ENCODE assay signal across 14 cellular contexts in the genomic region with DNA sequence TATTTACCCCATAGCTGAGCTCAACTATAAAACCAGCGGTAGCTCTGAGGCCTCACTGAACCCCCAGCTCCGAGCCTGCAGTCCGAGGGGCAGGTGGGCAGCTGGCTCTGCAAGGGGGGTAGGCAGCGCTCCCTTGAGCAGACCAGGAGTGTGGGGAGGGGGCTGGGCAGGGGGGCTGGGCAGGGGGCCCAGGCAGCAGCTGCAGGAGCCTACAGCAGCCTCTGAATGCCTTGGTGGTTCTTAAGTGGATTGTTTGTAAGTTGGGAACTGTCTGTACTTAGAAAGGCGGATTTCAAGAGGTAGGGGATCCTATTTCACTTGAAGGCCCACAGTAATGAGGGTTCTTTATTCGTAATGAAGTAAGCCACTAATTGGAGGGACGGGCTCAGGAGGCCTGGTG.
DNase-seq lines count a peak whose midpoint lies in the region; FAIRE-seq and TF ChIP-seq lines count a peak whose summit lies in the region.
"Had no signal": no experiment of that assay in that cellular context is flagged by ENCODE, and none has a peak within 500 bp of the region (broad histone marks: within the 10 kb centered on the region; RNA-seq: fewer than 3 reads in every experiment).

No MANE protein-coding gene starts in this region.

- H3K4me2 ChIP-seq in OCI-LY1 (ENCODE audit: low read length) (peak overlapping the region; percentile 12; the same call in 1 of the 2 replicates), mesendoderm (ENCODE audit: low read length) (no peak overlapping the region)

- no peak overlapping the region for H2AK5ac ChIP-seq in mesendoderm (ENCODE audit: low read length)

- H4K5ac ChIP-seq in mesendoderm (ENCODE audit: low read length) = no peak overlapping the region

- H3K4me1 ChIP-seq in HUES64 (ENCODE audit: insufficient read depth, low read length) = peaks cover 24% of the 10 kb centered on the region
- H3K4me1 ChIP-seq in OCI-LY1 (ENCODE audit: insufficient read depth, low read length, severe bottlenecking) = peaks cover 29% of the 10 kb centered on the region
- no peaks in the 10 kb centered on the region for H3K4me1 ChIP-seq in mesendoderm (ENCODE audit: control insufficient read depth, low read depth, low read length)
- H3K4me1 ChIP-seq in esophagus squamous epithelium = no peaks in the 10 kb centered on the region
- H3K4me1 ChIP-seq: SJSA1 had no signal

- no peak overlapping the region for H2BK120ac ChIP-seq in mesendoderm (ENCODE audit: low read depth, low read length)

- no peaks in the 10 kb centered on the region for H3K79me1 ChIP-seq in mesendoderm (ENCODE audit: low read length)

- H4K8ac ChIP-seq in mesendoderm (ENCODE audit: low read depth, low read length) = no peak overlapping the region

- TF ChIP-seq POLR2A in esophagus squamous epithelium (IDR thresholded peaks at IDR 0.05) = no peak

- H3K4me3 ChIP-seq in HUES64 (ENCODE audit: low read length) (no peak overlapping the region), OCI-LY1 (ENCODE audit: low read depth, low read length, poor library complexity, severe bottlenecking) (no peak overlapping the region), mesendoderm (ENCODE audit: low read length) (no peak overlapping the region), esophagus squamous epithelium (no peak overlapping the region)
- H3K4me3 ChIP-seq: heart right ventricle, K562, ovary, SJSA1, tibial nerve had no signal

- no peak overlapping the region for H3K4ac ChIP-seq in mesendoderm (ENCODE audit: low read depth, low read length)

- no peaks in the 10 kb centered on the region for H4K20me1 ChIP-seq in OCI-LY1 (ENCODE audit: insufficient read depth, low read length)

- no peaks in the 10 kb centered on the region for H3K27me3 ChIP-seq in HUES64 (ENCODE audit: insufficient read depth, low read length)
- no peaks in the 10 kb centered on the region for H3K27me3 ChIP-seq in OCI-LY1 (ENCODE audit: insufficient read depth, low read length)
- no peaks in the 10 kb centered on the region for H3K27me3 ChIP-seq in mesendoderm (ENCODE audit: insufficient read depth, low read length, poor library complexity)
- H3K27me3 ChIP-seq in esophagus squamous epithelium = no peaks in the 10 kb centered on the region
- H3K27me3 ChIP-seq: heart right ventricle, ovary, SJSA1, tibial nerve had no signal

- DNase-seq in NCI-H187 treated with DMSO at 0.1 percent for 48 hours (lab: John Stamatoyannopoulos, UW) (peak; percentile 72), mesendoderm (peak; percentile 45), esophagus squamous epithelium (lab: John Stamatoyannopoulos, UW) (no peak), urothelium cell line (ENCODE audit: low spot score) (no peak), GM10248 (ENCODE audit: extremely low spot score) (no peak)
- no peak for DNase-seq in stimulated activated CD8-positive, alpha-beta memory T cell treated with anti-CD3 and anti-CD28 coated beads, Interleukin-4, amount 100 ng/mL, for 48 hours
- DNase-seq: activated B cell treated with CpG ODN at 0.5 μM for 24 hours had no signal

- H3K9me3 ChIP-seq in HUES64 (ENCODE audit: insufficient read depth, low read depth, low read length) = no peaks in the 10 kb centered on the region
- no peaks in the 10 kb centered on the region for H3K9me3 ChIP-seq in OCI-LY1 (ENCODE audit: low read length)
- H3K9me3 ChIP-seq in esophagus squamous epithelium = no peaks in the 10 kb centered on the region
- H3K9me3 ChIP-seq: heart right ventricle, ovary, SJSA1, tibial nerve had no signal

- H3K27ac ChIP-seq in HUES64 (ENCODE audit: low read depth, low read length) (peak overlapping the region; percentile 2; the same call in 1 of the 2 replicates), OCI-LY1 (ENCODE audit: low read depth, low read length, poor library complexity, severe bottlenecking) (peak overlapping the region; percentile 15), mesendoderm (ENCODE audit: low read depth, low read length) (no peak overlapping the region), esophagus squamous epithelium (no peak overlapping the region)
- H3K27ac ChIP-seq: heart right ventricle, SJSA1, tibial nerve had no signal

- no peak overlapping the region for H3K56ac ChIP-seq in mesendoderm (ENCODE audit: low read length)

- H3K23ac ChIP-seq in mesendoderm (ENCODE audit: low read length) = no peak overlapping the region

- CTCF ChIA-PET in GM10248 (lab: Yijun Ruan, JAX) = interaction anchor here (0.6 to 4.2 kb wide), 50 partner anchors 9 to 614 kb away, joined by 3 to 50 read pairs (median 4); partner anchors contain the start of gene RPA3

- H2BK5ac ChIP-seq in mesendoderm (ENCODE audit: low read length) = no peak overlapping the region

- POLR2A ChIA-PET in GM10248 (lab: Yijun Ruan, JAX) = interaction anchor here (1.1 kb wide), 1 partner anchor 547 kb away, joined by 4 read pairs; no protein-coding TSS in a partner anchor

- TF ChIP-seq CTCF in OCI-LY1 (IDR thresholded peaks at IDR 0.05; ENCODE audit: low read length) (no peak), esophagus squamous epithelium (IDR thresholded peaks at IDR 0.05) (no peak), GM10248 (IDR thresholded peaks at IDR 0.05; ENCODE audit: control extremely low read depth, extremely low read depth, low read depth, missing control alignments) (no peak)

- H3K36me3 ChIP-seq in HUES64 (ENCODE audit: insufficient read depth, low read length) = no peaks in the 10 kb centered on the region
- no peaks in the 10 kb centered on the region for H3K36me3 ChIP-seq in OCI-LY1 (ENCODE audit: insufficient read depth, low read length)
- no peaks in the 10 kb centered on the region for H3K36me3 ChIP-seq in mesendoderm (ENCODE audit: control insufficient read depth, insufficient read depth, low read length)
- no peaks in the 10 kb centered on the region for H3K36me3 ChIP-seq in esophagus squamous epithelium
- H3K36me3 ChIP-seq: ovary, SJSA1, tibial nerve had no signal

- H3K9me2 ChIP-seq in OCI-LY1 (ENCODE audit: low read depth, low read length) = no peaks in the 10 kb centered on the region

- H2BK15ac ChIP-seq in mesendoderm (replicated peaks; ENCODE audit: low read depth) = no peak overlapping the region

- H3K79me2 ChIP-seq in OCI-LY1 (ENCODE audit: insufficient read depth, low read length) = no peaks in the 10 kb centered on the region
- no peaks in the 10 kb centered on the region for H3K79me2 ChIP-seq in mesendoderm (ENCODE audit: control insufficient read depth, insufficient read depth, low read length)

- H2AFZ ChIP-seq in OCI-LY1 (ENCODE audit: low read length) = peak overlapping the region; percentile 85; the same call in 1 of the 2 replicates

- no peaks in the 10 kb centered on the region for H3F3A ChIP-seq in OCI-LY1 (ENCODE audit: insufficient read depth, low read length)

- no peak overlapping the region for H3K9ac ChIP-seq in HUES64 (ENCODE audit: low read depth, low read length)
- no peak overlapping the region for H3K9ac ChIP-seq in OCI-LY1 (ENCODE audit: low read length)
- no peak overlapping the region for H3K9ac ChIP-seq in mesendoderm (ENCODE audit: low read length)

- intact Hi-C loops in esophagus squamous epithelium (cut with DNase I) = no loop called here

- FAIRE-seq in urothelium cell line (lab: Jason Lieb, UNC) = no peak

- WGBS in HUES64 = 56% methylated on average over 7 of the region's 7 CpGs
- WGBS in mesendoderm (ENCODE audit: extremely low coverage, insufficient coverage, low lambda C conversion rate) = no CpG with 5 or more reads among the region's 7 CpGs
- WGBS in esophagus squamous epithelium, 2 donors = 77 to 96% methylated on average over 3 to 4 of the region's 7 CpGs

- peak overlapping the region; percentile 53 for H3K18ac ChIP-seq in mesendoderm (ENCODE audit: low read length)

Comparison
In these comparisons a context has a peak if more than half of its experiments do, and no peak if none do; other contexts are left out.
1. H3K27ac ChIP-seq: peak in HUES64 (single experiment) and OCI-LY1 (single experiment); none in mesendoderm (single experiment) and esophagus squamous epithelium (0 of 4).
2. DNase-seq: peak in NCI-H187 treated with DMSO at 0.1 percent for 48 hours (single experiment) and mesendoderm (single experiment); none in esophagus squamous epithelium (single experiment), urothelium cell line (single experiment), GM10248 (single experiment) and stimulated activated CD8-positive, alpha-beta memory T cell treated with anti-CD3 and anti-CD28 coated beads, Interleukin-4, amount 100 ng/mL, for 48 hours (single experiment).